ENCODE assay signal across 1 cellular context in the genomic region with DNA sequence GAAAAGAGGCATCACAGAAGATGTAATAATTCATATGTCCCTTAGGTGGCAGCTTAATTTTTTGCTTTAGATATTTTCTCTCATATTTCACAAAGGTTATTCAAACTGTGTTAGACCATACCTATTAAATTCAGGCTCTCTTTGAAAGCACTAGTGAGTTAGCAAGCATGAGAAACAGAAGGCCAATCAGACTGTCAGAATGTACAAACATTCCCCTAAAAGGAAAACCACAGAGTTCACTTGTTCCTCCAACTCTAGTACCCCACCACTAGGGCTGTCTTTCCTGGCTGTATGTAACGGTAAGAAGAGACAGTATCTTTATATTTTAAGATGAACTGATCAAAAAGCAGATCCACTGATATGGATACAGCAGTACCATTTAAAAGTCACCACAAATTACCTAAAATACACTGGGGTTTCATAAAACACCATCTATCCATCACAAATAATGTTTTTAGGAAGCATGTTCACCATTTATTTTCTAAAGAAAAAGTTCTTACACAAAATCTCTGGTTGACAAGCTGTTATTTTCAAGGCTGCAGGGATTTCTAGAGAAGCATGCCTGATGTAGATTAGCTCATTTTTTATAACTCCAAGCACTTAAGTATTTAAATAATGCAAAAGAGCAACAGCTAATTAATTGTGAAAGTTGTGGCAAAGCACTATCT.
TF ChIP-seq lines count a peak whose summit lies in the region.

No MANE protein-coding gene starts in this region.

TF ChIP-seq in GM23338, 12 proteins besides CTCF, POLR2A, EP300 and RAD21 (continued from another document):
- TF ChIP-seq, protein P1, sequence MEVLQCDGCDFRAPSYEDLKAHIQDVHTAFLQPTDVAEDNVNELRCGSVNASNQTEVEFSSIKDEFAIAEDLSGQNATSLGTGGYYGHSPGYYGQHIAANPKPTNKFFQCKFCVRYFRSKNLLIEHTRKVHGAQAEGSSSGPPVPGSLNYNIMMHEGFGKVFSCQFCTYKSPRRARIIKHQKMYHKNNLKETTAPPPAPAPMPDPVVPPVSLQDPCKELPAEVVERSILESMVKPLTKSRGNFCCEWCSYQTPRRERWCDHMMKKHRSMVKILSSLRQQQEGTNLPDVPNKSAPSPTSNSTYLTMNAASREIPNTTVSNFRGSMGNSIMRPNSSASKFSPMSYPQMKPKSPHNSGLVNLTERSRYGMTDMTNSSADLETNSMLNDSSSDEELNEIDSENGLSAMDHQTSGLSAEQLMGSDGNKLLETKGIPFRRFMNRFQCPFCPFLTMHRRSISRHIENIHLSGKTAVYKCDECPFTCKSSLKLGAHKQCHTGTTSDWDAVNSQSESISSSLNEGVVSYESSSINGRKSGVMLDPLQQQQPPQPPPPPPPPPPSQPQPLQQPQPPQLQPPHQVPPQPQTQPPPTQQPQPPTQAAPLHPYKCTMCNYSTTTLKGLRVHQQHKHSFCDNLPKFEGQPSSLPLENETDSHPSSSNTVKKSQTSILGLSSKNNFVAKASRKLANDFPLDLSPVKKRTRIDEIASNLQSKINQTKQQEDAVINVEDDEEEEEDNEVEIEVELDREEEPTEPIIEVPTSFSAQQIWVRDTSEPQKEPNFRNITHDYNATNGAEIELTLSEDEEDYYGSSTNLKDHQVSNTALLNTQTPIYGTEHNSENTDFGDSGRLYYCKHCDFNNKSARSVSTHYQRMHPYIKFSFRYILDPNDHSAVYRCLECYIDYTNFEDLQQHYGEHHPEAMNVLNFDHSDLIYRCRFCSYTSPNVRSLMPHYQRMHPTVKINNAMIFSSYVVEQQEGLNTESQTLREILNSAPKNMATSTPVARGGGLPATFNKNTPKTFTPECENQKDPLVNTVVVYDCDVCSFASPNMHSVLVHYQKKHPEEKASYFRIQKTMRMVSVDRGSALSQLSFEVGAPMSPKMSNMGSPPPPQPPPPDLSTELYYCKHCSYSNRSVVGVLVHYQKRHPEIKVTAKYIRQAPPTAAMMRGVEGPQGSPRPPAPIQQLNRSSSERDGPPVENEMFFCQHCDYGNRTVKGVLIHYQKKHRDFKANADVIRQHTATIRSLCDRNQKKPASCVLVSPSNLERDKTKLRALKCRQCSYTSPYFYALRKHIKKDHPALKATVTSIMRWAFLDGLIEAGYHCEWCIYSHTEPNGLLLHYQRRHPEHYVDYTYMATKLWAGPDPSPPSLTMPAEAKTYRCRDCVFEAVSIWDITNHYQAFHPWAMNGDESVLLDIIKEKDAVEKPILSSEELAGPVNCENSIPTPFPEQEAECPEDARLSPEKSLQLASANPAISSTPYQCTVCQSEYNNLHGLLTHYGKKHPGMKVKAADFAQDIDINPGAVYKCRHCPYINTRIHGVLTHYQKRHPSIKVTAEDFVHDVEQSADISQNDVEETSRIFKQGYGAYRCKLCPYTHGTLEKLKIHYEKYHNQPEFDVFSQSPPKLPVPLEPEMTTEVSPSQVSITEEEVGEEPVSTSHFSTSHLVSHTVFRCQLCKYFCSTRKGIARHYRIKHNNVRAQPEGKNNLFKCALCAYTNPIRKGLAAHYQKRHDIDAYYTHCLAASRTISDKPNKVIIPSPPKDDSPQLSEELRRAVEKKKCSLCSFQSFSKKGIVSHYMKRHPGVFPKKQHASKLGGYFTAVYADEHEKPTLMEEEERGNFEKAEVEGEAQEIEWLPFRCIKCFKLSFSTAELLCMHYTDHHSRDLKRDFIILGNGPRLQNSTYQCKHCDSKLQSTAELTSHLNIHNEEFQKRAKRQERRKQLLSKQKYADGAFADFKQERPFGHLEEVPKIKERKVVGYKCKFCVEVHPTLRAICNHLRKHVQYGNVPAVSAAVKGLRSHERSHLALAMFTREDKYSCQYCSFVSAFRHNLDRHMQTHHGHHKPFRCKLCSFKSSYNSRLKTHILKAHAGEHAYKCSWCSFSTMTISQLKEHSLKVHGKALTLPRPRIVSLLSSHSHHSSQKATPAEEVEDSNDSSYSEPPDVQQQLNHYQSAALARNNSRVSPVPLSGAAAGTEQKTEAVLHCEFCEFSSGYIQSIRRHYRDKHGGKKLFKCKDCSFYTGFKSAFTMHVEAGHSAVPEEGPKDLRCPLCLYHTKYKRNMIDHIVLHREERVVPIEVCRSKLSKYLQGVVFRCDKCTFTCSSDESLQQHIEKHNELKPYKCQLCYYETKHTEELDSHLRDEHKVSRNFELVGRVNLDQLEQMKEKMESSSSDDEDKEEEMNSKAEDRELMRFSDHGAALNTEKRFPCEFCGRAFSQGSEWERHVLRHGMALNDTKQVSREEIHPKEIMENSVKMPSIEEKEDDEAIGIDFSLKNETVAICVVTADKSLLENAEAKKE (CRISPR knock-in tag; IDR thresholded peaks at IDR 0.05), result no peak
- TF ChIP-seq ZNF331 (CRISPR knock-in tag; IDR thresholded peaks at IDR 0.05; ENCODE audit: low read depth) (no peak), NANOG (IDR thresholded peaks at IDR 0.05; ENCODE audit: borderline replicate concordance) (0 out of 2 replicates have a peak, but pooled peaks have one; percentile 19), EZH2phosphoT487 (IDR thresholded peaks at IDR 0.05; ENCODE audit: unreplicated experiment) (no peak)
TF ChIP-seq in GM23338: peak in this region for 1.
